Comparison of ENCODE assay signal across 18 cellular contexts in the genomic region with DNA sequence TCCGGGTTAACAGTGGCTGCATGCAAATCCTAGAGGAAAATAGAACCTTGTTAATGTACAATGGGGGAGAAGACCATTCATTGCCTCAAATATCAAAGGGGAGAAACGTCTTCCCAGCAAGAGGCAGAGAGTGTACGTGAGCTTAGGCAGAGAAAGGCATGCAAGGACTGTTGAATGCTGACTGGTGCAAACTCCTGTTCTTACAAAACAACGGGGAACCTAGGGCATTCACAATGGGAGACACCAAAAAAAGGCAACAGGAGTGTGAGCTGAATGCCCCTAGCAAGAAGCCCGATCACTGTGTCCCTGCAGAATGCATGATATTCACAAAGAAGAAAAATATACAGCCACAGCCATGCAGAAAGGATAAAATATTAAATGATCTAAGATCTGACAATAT.
DNase-seq lines count a peak whose midpoint lies in the region; ATAC-seq and TF ChIP-seq lines count a peak whose summit lies in the region.
"Had no signal": no experiment of that assay in that cellular context is flagged by ENCODE, and none has a peak within 500 bp of the region (broad histone marks: within the 10 kb centered on the region; RNA-seq: fewer than 3 reads in every experiment).

No MANE protein-coding gene starts in this region.

- H3K27ac ChIP-seq in HUES64 (ENCODE audit: low read depth, low read length) (peak overlapping the region; percentile 79), dorsolateral prefrontal cortex (peak overlapping the region in 57 of 59 donors; percentile 38 to 95 (median 83)), temporal lobe (ENCODE audit: low read depth, low read length) (peak overlapping the region; percentile 72)
- H3K27ac ChIP-seq: SJCRH30 had no signal

- 14% methylated on average over 5 of the region's 5 CpGs for WGBS in HUES64

- no peaks in the 10 kb centered on the region for H3K9me3 ChIP-seq in HUES64 (ENCODE audit: insufficient read depth, low read depth, low read length)
- H3K9me3 ChIP-seq: BE2C, SJCRH30 had no signal

- DNase-seq in dorsolateral prefrontal cortex (no peak), iPS-NIHi11 (ENCODE audit: low spot score) (peak; percentile 42), GDM1 (lab: John Stamatoyannopoulos, UW) (no peak)
- DNase-seq: BE2C, DMS53, GOT3, NCI-H1105 treated with DMSO at 0.1 percent for 48 hours, NCI-H1694, NCI-H2081, NCI-H2171, NCI-H524 treated with DMSO at 0.1 percent for 48 hours, NCI-H82, OCI-M1, SJCRH30 had no signal

- no peak overlapping the region for H3K9ac ChIP-seq in HUES64 (ENCODE audit: low read depth, low read length)

- intact Hi-C loops in dorsolateral prefrontal cortex (cut with DNase I) = loop anchor here in 1 of 2 donors (5.0 kb wide), 3 partner anchors 33 to 128 kb away; no protein-coding TSS in a partner anchor

- no peaks in the 10 kb centered on the region for H3K36me3 ChIP-seq in HUES64 (ENCODE audit: insufficient read depth, low read length)
- H3K36me3 ChIP-seq: BE2C had no signal

- TF ChIP-seq CTCF in dorsolateral prefrontal cortex (IDR thresholded peaks at IDR 0.05 in 54 of 56, conservative IDR thresholded peaks at IDR 0.05 in 2 of 56; ENCODE audit: low read depth in 1 of 56, partially characterized antibody in 56 of 56) = no peak

- H3K4me3 ChIP-seq in HUES64 (ENCODE audit: low read length) (no peak overlapping the region), dorsolateral prefrontal cortex (no peak overlapping the region)
- H3K4me3 ChIP-seq: SJCRH30 had no signal

- H3K27me3 ChIP-seq in HUES64 (ENCODE audit: insufficient read depth, low read length) = no peaks in the 10 kb centered on the region
- no peaks in the 10 kb centered on the region for H3K27me3 ChIP-seq in dorsolateral prefrontal cortex
- H3K27me3 ChIP-seq: BE2C, SJCRH30 had no signal

- H3K4me1 ChIP-seq in HUES64 (ENCODE audit: insufficient read depth, low read length) = peaks cover 36% of the 10 kb centered on the region
- H3K4me1 ChIP-seq: BE2C, SJCRH30 had no signal

- ATAC-seq in HG02759 (IDR thresholded peaks at IDR 0.05; ENCODE audit: unreplicated experiment) (no peak), GM19035 (IDR thresholded peaks at IDR 0.05; ENCODE audit: unreplicated experiment) (no peak)
